11 cellular contexts compared by ENCODE assay signal in the genomic region with DNA sequence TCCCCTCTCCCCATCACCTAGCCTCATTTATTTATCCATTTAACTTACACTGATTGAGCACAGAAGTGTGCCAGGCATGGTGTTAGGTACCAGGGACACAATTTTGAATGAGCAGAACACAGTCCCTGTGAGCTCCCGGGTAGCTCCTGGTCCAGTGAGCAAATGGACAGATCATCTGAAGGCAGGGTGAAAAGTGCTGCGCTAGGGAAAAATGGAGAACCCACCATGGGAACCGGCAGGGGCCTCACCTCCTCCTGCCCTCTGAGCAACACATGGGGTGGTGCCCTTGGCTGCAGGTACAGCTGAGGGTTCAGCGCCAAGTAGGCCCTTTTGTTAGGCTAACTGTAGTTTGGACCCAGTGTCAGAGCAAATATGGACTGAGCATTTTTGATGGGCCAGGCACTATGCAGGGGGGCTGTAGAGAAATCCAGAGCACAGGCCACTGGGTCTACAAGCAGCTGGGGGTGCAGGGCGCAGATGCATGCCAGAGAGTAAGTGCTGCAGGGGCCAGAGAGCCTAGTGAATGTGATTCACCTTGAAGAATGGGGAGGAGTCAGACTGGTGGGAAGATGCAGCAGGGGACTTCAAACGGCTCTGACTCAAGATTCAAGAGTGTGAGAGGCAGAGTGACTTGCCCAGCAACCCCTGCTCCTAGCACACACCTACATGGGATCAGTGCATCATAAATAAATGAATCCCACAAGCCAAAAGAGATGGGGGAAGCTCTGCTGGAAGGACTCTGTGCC. TPM values are rescaled to one million over a fixed set of nuclear protein-coding genes. Genes with fewer than 3 reads are reported as not detected.
DNase-seq lines count a peak whose midpoint lies in the region; ATAC-seq and TF ChIP-seq lines count a peak whose summit lies in the region.
"Had no signal": no experiment of that assay in that cellular context is flagged by ENCODE, and none has a peak within 500 bp of the region (broad histone marks: within the 10 kb centered on the region; RNA-seq: fewer than 3 reads in every experiment).

No MANE protein-coding gene starts in this region.

- H3K4me3 ChIP-seq in NT2/D1 (ENCODE audit: insufficient read length, low read depth) (no peak overlapping the region), epithelial cell of proximal tubule (ENCODE audit: low read depth, low read length) (no peak overlapping the region), skeletal muscle satellite cell (ENCODE audit: low read length) (no peak overlapping the region)
- H3K4me3 ChIP-seq: psoas muscle had no signal

- H3K9ac ChIP-seq in NT2/D1 (ENCODE audit: insufficient read length, low read depth) = no peak overlapping the region
- peak overlapping the region; percentile 22 for H3K9ac ChIP-seq in skeletal muscle satellite cell (ENCODE audit: low read depth, low read length)

- H3K9me3 ChIP-seq in NT2/D1 (ENCODE audit: insufficient read depth, low read length) (no peaks in the 10 kb centered on the region), skeletal muscle satellite cell (replicated peaks; ENCODE audit: low read length) (no peaks in the 10 kb centered on the region)
- H3K9me3 ChIP-seq: psoas muscle had no signal

- ATAC-seq in GM19455 (IDR thresholded peaks at IDR 0.05; ENCODE audit: unreplicated experiment) = no peak
- ATAC-seq in HG03108 (IDR thresholded peaks at IDR 0.05; ENCODE audit: unreplicated experiment) = no peak

- H3K4me2 ChIP-seq in skeletal muscle satellite cell (ENCODE audit: low read length) = no peak overlapping the region

- H3K27me3 ChIP-seq in NT2/D1 (ENCODE audit: insufficient read depth, insufficient read length) = no peaks in the 10 kb centered on the region
- H3K27me3 ChIP-seq in skeletal muscle satellite cell (ENCODE audit: control insufficient read depth, insufficient read depth, low read length) = no peaks in the 10 kb centered on the region

- H3K4me1 ChIP-seq in NT2/D1 (ENCODE audit: insufficient read depth, insufficient read length) = peaks cover 5% of the 10 kb centered on the region
- peaks cover 65% of the 10 kb centered on the region for H3K4me1 ChIP-seq in skeletal muscle satellite cell (ENCODE audit: control insufficient read depth, insufficient read depth, low read length)

- DNase-seq in EH (ENCODE audit: low read depth) = peak; percentile 87
- DNase-seq in NT2/D1 (ENCODE audit: low read depth, low spot score) = peak; percentile 16
- DNase-seq in epithelial cell of proximal tubule (ENCODE audit: low read depth) = peak; percentile 42
- DNase-seq in retina = no peak
- DNase-seq in amniotic stem cell (lab: John Stamatoyannopoulos, UW) = no peak
- DNase-seq: NCI-H2227 treated with DMSO at 0.1 percent for 48 hours, substantia nigra had no signal

- no peak for TF ChIP-seq CTCF in epithelial cell of proximal tubule (conservative IDR thresholded peaks at IDR 0.05; ENCODE audit: low read depth, low read length)

- H3K36me3 ChIP-seq in NT2/D1 (ENCODE audit: insufficient read depth, insufficient read length, low read length) = peaks cover 4% of the 10 kb centered on the region
- H3K36me3 ChIP-seq in skeletal muscle satellite cell (ENCODE audit: insufficient read depth, low read length) = peaks cover 76% of the 10 kb centered on the region

RNA-seq across cellular contexts. Expression of a gene that starts 28.2 kb away (rescaled TPM):
- total RNA-seq in epithelial cell of proximal tubule = 33.1 and 39.5 TPM in 2 replicates
- 59.3 and 119 TPM in 2 replicates for total RNA-seq in skeletal muscle satellite cell (2012; rRNA removed)

Comparison
In these comparisons a context has a peak if more than half of its experiments do, and no peak if none do; other contexts are left out.
1. DNase-seq: peak in EH (single experiment), NT2/D1 (single experiment) and epithelial cell of proximal tubule (single experiment); none in retina (single experiment) and amniotic stem cell (single experiment).